Comparison of ENCODE assay signal across 16 cellular contexts in the genomic region with DNA sequence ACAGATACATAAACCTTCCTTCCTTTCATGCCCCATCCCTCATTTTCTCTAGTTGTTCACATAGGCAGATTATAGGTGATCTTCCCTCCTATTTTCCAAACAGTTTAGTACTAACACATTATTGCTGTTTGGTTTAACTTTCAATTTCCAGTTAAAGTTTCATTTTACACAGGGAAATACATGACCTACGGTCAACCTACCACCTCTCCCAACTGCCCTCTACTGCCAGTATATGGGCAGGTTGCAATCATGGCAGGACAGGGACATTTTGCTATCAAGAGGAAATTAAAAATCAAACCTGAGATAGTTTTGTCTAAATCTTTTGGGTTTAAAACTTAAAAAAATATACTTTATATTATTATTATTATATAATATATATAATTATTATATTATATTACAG. TPM values are rescaled to one million over a fixed set of nuclear protein-coding genes. Genes with fewer than 3 reads are reported as not detected.
A peak's percentile ranks its signal among the peaks of the same experiment; 100 is the strongest.
DNase-seq lines count a peak whose midpoint lies in the region; ATAC-seq and TF ChIP-seq lines count a peak whose summit lies in the region.
"Had no signal": no experiment of that assay in that cellular context is flagged by ENCODE, and none has a peak within 500 bp of the region (broad histone marks: within the 10 kb centered on the region; RNA-seq: fewer than 3 reads in every experiment).

No MANE protein-coding gene starts in this region.

- no peaks in the 10 kb centered on the region for H3K9me3 Mint-ChIP-seq in chondrocyte (ENCODE audit: low read depth)
- no peaks in the 10 kb centered on the region for H3K9me3 Mint-ChIP-seq in stimulated activated effector memory CD8-positive, alpha-beta T cell treated with anti-CD3 and anti-CD28 coated beads, Interleukin-12 subunit alpha, Interleukin-12 subunit beta, amount 100 ng/mL, for 72 hours
- no peaks in the 10 kb centered on the region for H3K9me3 Mint-ChIP-seq in activated naive CD4-positive, alpha-beta T cell treated with anti-CD3 and anti-CD28 coated beads, Interleukin-2, amount 50 U/mL, for 72 hours
- H3K9me3 Mint-ChIP-seq: CD4-positive, alpha-beta memory T cell; GM23338 had no signal

- no peak overlapping the region for H3K4me3 Mint-ChIP-seq in chondrocyte (ENCODE audit: unreplicated experiment)
- no peak overlapping the region for H3K4me3 Mint-ChIP-seq in stimulated activated effector memory CD8-positive, alpha-beta T cell treated with anti-CD3 and anti-CD28 coated beads, Interleukin-12 subunit alpha, Interleukin-12 subunit beta, amount 100 ng/mL, for 72 hours
- H3K4me3 Mint-ChIP-seq: CD4-positive, alpha-beta memory T cell; GM23338 had no signal

- peaks cover 18% of the 10 kb centered on the region for H3K36me3 Mint-ChIP-seq in chondrocyte (ENCODE audit: low read depth)
- H3K36me3 Mint-ChIP-seq in stimulated activated effector memory CD8-positive, alpha-beta T cell treated with anti-CD3 and anti-CD28 coated beads, Interleukin-12 subunit alpha, Interleukin-12 subunit beta, amount 100 ng/mL, for 72 hours, result peaks cover 57% of the 10 kb centered on the region
- H3K36me3 Mint-ChIP-seq in activated naive CD4-positive, alpha-beta T cell treated with anti-CD3 and anti-CD28 coated beads, Interleukin-2, amount 50 U/mL, for 72 hours, result no peaks in the 10 kb centered on the region

- H3K4me3 ChIP-seq in LNCaP clone FGC (ENCODE audit: low read depth, low read length), result no peak overlapping the region
- H3K4me3 ChIP-seq: A549, GM23338 had no signal

- TF ChIP-seq CTCF in LNCaP clone FGC (IDR thresholded peaks at IDR 0.05; ENCODE audit: control insufficient read depth, extremely low read depth, insufficient read depth), result peak; percentile 4; the same call in 1 of the 2 replicates
- TF ChIP-seq CTCF in chondrocyte (IDR thresholded peaks at IDR 0.05), result peak; percentile 13

- DNase-seq in LNCaP clone FGC (ENCODE audit: low read depth) (no peak), chondrocyte (ENCODE audit: low spot score) (no peak), left lobe of liver (ENCODE audit: low spot score) (no peak), superior temporal gyrus (ENCODE audit: extremely low spot score) (no peak), NCI-H1092 treated with DMSO at 0.1 percent for 48 hours (lab: John Stamatoyannopoulos, UW) (no peak)
- DNase-seq in stimulated activated effector memory CD8-positive, alpha-beta T cell treated with anti-CD3 and anti-CD28 coated beads, Interleukin-12 subunit alpha, Interleukin-12 subunit beta, amount 100 ng/mL, for 72 hours (ENCODE audit: low spot score in 2 of 2), result no peak
- no peak for DNase-seq in activated naive CD4-positive, alpha-beta T cell treated with anti-CD3 and anti-CD28 coated beads, Interleukin-2, amount 50 U/mL, for 72 hours (ENCODE audit: low spot score in 2 of 2)
- DNase-seq: BE2C; CD4-positive, alpha-beta memory T cell; COR-L47; DMS153; DMS79 treated with DMSO at 0.1 percent for 48 hours; EL; H7 had no signal

- no peak overlapping the region for H3K27ac Mint-ChIP-seq in chondrocyte (ENCODE audit: unreplicated experiment)
- peak overlapping the region; percentile 24 for H3K27ac Mint-ChIP-seq in stimulated activated effector memory CD8-positive, alpha-beta T cell treated with anti-CD3 and anti-CD28 coated beads, Interleukin-12 subunit alpha, Interleukin-12 subunit beta, amount 100 ng/mL, for 72 hours
- no peak overlapping the region for H3K27ac Mint-ChIP-seq in activated naive CD4-positive, alpha-beta T cell treated with anti-CD3 and anti-CD28 coated beads, Interleukin-2, amount 50 U/mL, for 72 hours
- H3K27ac Mint-ChIP-seq: GM23338 had no signal

- no peaks in the 10 kb centered on the region for H3K27me3 Mint-ChIP-seq in chondrocyte (ENCODE audit: low read depth)
- H3K27me3 Mint-ChIP-seq: CD4-positive, alpha-beta memory T cell had no signal

- ATAC-seq in left lobe of liver, result peak; percentile 53
- no peak for ATAC-seq in stimulated activated effector memory CD8-positive, alpha-beta T cell treated with anti-CD3 and anti-CD28 coated beads, Interleukin-12 subunit alpha, Interleukin-12 subunit beta, amount 100 ng/mL, for 72 hours
- no peak for ATAC-seq in activated naive CD4-positive, alpha-beta T cell treated with anti-CD3 and anti-CD28 coated beads, Interleukin-2, amount 50 U/mL, for 72 hours
- ATAC-seq: A549, GM23338 had no signal

- H3K4me1 Mint-ChIP-seq in chondrocyte (ENCODE audit: low read depth), result no peaks in the 10 kb centered on the region
- no peaks in the 10 kb centered on the region for H3K4me1 Mint-ChIP-seq in stimulated activated effector memory CD8-positive, alpha-beta T cell treated with anti-CD3 and anti-CD28 coated beads, Interleukin-12 subunit alpha, Interleukin-12 subunit beta, amount 100 ng/mL, for 72 hours
- H3K4me1 Mint-ChIP-seq: CD4-positive, alpha-beta memory T cell had no signal

RNA-seq across cellular contexts. Expression of a gene that starts 26.1 kb away (rescaled TPM):
- total RNA-seq in chondrocyte (24.8 to 50.3 TPM (median 36.5 TPM) in 3 replicates), left lobe of liver (23.0 TPM)
- 10 to 100 TPM; 22.7 to 28.5 TPM for total RNA-seq in activated naive CD4-positive, alpha-beta T cell treated with anti-CD3 and anti-CD28 coated beads, Interleukin-2, amount 50 U/mL, for 72 hours

RNA-seq across cellular contexts. Expression of a gene that starts 49.9 kb away (rescaled TPM):
- total RNA-seq in chondrocyte, result 26.8 to 35.2 TPM (median 31.5 TPM) in 3 replicates
- total RNA-seq in left lobe of liver, result 7.2 TPM
- total RNA-seq in activated naive CD4-positive, alpha-beta T cell treated with anti-CD3 and anti-CD28 coated beads, Interleukin-2, amount 50 U/mL, for 72 hours, result 10 to 100 TPM; 11.4 to 14.5 TPM
